11 cellular contexts compared by ENCODE assay signal in genomic region chr2:70010222-70011111, GRCh38. TPM values are rescaled to one million over a fixed set of nuclear protein-coding genes. Genes with fewer than 3 reads are reported as not detected.
DNase-seq lines count a peak whose midpoint lies in the region; ATAC-seq and TF ChIP-seq lines count a peak whose summit lies in the region.
"Had no signal": no experiment of that assay in that cellular context is flagged by ENCODE, and none has a peak within 500 bp of the region (broad histone marks: within the 10 kb centered on the region; RNA-seq: fewer than 3 reads in every experiment).

No MANE protein-coding gene starts in this region.

- H3K36me3 ChIP-seq in Caco-2 (ENCODE audit: control insufficient read depth, insufficient read depth, low read length) (no peaks in the 10 kb centered on the region), mucosa of descending colon (ENCODE audit: low read depth) (no peaks in the 10 kb centered on the region)

- H3K4me3 ChIP-seq in Caco-2 (ENCODE audit: low read depth, low read length) (no peak overlapping the region), mucosa of descending colon (no peak overlapping the region)

- H3K4me1 ChIP-seq in Caco-2, result peaks cover 11% of the 10 kb centered on the region
- H3K4me1 ChIP-seq in mucosa of descending colon (ENCODE audit: low read depth), result peaks cover 4% of the 10 kb centered on the region

- CTCF ChIA-PET in Caco-2 (lab: Charles Lee), result no interaction called here

- DNase-seq in Caco-2 (peak; percentile 8 to 33), M059J (ENCODE audit: low read depth) (peak; percentile 8), amniotic epithelial cell (ENCODE audit: low read depth) (peak; percentile 11), mucosa of descending colon (peak; percentile 73 to 82 (median 81))
- no peak for DNase-seq in stimulated activated naive CD4-positive, alpha-beta T cell treated with Interleukin-2 at 50 U/mL for 16 hours (lab: John Stamatoyannopoulos, UW)
- DNase-seq in activated T-cell treated with anti-CD3 and anti-CD28 coated beads, Interleukin-2, amount 50 U/mL, for 24 hours, result no peak
- DNase-seq: activated naive CD8-positive, alpha-beta T cell treated with anti-CD3 and anti-CD28 coated beads, Interleukin-2, amount 10 ng/mL, durations not matched to agents 7 days and 5 days; NCI-H187 treated with DMSO at 0.1 percent for 48 hours had no signal

- no peaks in the 10 kb centered on the region for H3K27me3 Mint-ChIP-seq in Caco-2 (ENCODE audit: insufficient read depth, unreplicated experiment)
- no peaks in the 10 kb centered on the region for H3K27me3 Mint-ChIP-seq in activated T-cell treated with anti-CD3 and anti-CD28 coated beads, Interleukin-2, amount 50 U/mL, for 24 hours
- H3K27me3 Mint-ChIP-seq: activated naive CD8-positive, alpha-beta T cell treated with anti-CD3 and anti-CD28 coated beads, Interleukin-2, amount 10 ng/mL, durations not matched to agents 7 days and 5 days had no signal

- H3K27ac Mint-ChIP-seq in Caco-2 (ENCODE audit: unreplicated experiment), result peak overlapping the region; percentile 66
- H3K27ac Mint-ChIP-seq in activated T-cell treated with anti-CD3 and anti-CD28 coated beads, Interleukin-2, amount 50 U/mL, for 24 hours, result no peak overlapping the region
- H3K27ac Mint-ChIP-seq: activated naive CD8-positive, alpha-beta T cell treated with anti-CD3 and anti-CD28 coated beads, Interleukin-2, amount 10 ng/mL, durations not matched to agents 7 days and 5 days had no signal

- intact Hi-C loops in Caco-2 (cut with micrococcal nuclease; ENCODE audit: unreplicated experiment), result no loop called here
- intact Hi-C loops in mucosa of descending colon (cut with DNase I, micrococcal nuclease), result no loop called here

- no peaks in the 10 kb centered on the region for H3K27me3 ChIP-seq in Caco-2 (replicated peaks; ENCODE audit: control insufficient read depth, insufficient read depth, low read length)

- BruUV-seq in Caco-2 (replicated peaks; lab: Mats Ljungman, UMichigan), result no TSS peak

- H3K4me3 Mint-ChIP-seq in Caco-2 (ENCODE audit: unreplicated experiment), result no peak overlapping the region
- no peak overlapping the region for H3K4me3 Mint-ChIP-seq in activated T-cell treated with anti-CD3 and anti-CD28 coated beads, Interleukin-2, amount 50 U/mL, for 24 hours
- H3K4me3 Mint-ChIP-seq: activated naive CD8-positive, alpha-beta T cell treated with anti-CD3 and anti-CD28 coated beads, Interleukin-2, amount 10 ng/mL, durations not matched to agents 7 days and 5 days; T-helper 1 cell treated with Interleukin-12 subunit alpha and Interleukin-12 subunit beta and Interleukin-4 antibody, amounts not matched to agents 30 μg/mL and 1 μg/mL, for 36 hours had no signal

- no peaks in the 10 kb centered on the region for H3K9me3 Mint-ChIP-seq in Caco-2 (ENCODE audit: unreplicated experiment)
- H3K9me3 Mint-ChIP-seq in activated T-cell treated with anti-CD3 and anti-CD28 coated beads, Interleukin-2, amount 50 U/mL, for 24 hours, result no peaks in the 10 kb centered on the region

- POLR2A ChIA-PET in Caco-2 (lab: Charles Lee), result no interaction called here

- peak; percentile 93 for ATAC-seq in mucosa of descending colon
- no peak for ATAC-seq in GM19395 (IDR thresholded peaks at IDR 0.05; ENCODE audit: unreplicated experiment)
- no peak for ATAC-seq in HG03097 (IDR thresholded peaks at IDR 0.05; ENCODE audit: low FRiP score, unreplicated experiment)

- no peaks in the 10 kb centered on the region for H3K36me3 Mint-ChIP-seq in Caco-2 (ENCODE audit: insufficient read depth, unreplicated experiment)
- H3K36me3 Mint-ChIP-seq in activated T-cell treated with anti-CD3 and anti-CD28 coated beads, Interleukin-2, amount 50 U/mL, for 24 hours (ENCODE audit: low read depth), result peaks cover 15% of the 10 kb centered on the region

- no peaks in the 10 kb centered on the region for H3K9me3 ChIP-seq in Caco-2
- no peaks in the 10 kb centered on the region for H3K9me3 ChIP-seq in mucosa of descending colon

- TF ChIP-seq CTCF in Caco-2 (IDR thresholded peaks at IDR 0.05; ENCODE audit: insufficient read depth in 1 of 2, low read depth in 1 of 2, low read length in 1 of 2, severe bottlenecking in 1 of 2, unreplicated experiment in 1 of 2) (no peak), mucosa of descending colon (IDR thresholded peaks at IDR 0.05) (no peak)

- peaks cover 14% of the 10 kb centered on the region for H3K4me1 Mint-ChIP-seq in Caco-2 (ENCODE audit: low read depth, unreplicated experiment)
- H3K4me1 Mint-ChIP-seq in activated T-cell treated with anti-CD3 and anti-CD28 coated beads, Interleukin-2, amount 50 U/mL, for 24 hours (ENCODE audit: low read depth), result peaks cover 16% of the 10 kb centered on the region

RNA-seq across cellular contexts. Expression of gene ASPRV1, which starts 49.0 kb away (rescaled TPM):
- total RNA-seq in Caco-2 (2022), result 0.32 and 0.66 TPM in 2 replicates
- total RNA-seq in M059J (2014; rRNA removed; shearing (Covaris generic)), result 0.15 and 0.49 TPM in 2 replicates
- total RNA-seq in mucosa of descending colon, result 1 to 10 TPM in 1 of 3 donors, under 1 TPM in 2; 0.55 to 1.1 (median 0.55) TPM

Comparison
In these comparisons a context has a peak if more than half of its experiments do, and no peak if none do; other contexts are left out.
1. DNase-seq: peak in Caco-2 (2 of 2), M059J (single experiment), amniotic epithelial cell (single experiment) and mucosa of descending colon (3 of 3); none in stimulated activated naive CD4-positive, alpha-beta T cell treated with Interleukin-2 at 50 U/mL for 16 hours (single experiment) and activated T-cell treated with anti-CD3 and anti-CD28 coated beads, Interleukin-2, amount 50 U/mL, for 24 hours (single experiment).